Comparison of ENCODE assay signal across 28 cellular contexts in genomic region chr13:52096748-52097147, GRCh38. TPM values are rescaled to one million over a fixed set of nuclear protein-coding genes. Genes with fewer than 3 reads are reported as not detected.
"Had no signal": no experiment of that assay in that cellular context is flagged by ENCODE, and none has a peak within 500 bp of the region (broad histone marks: within the 10 kb centered on the region; RNA-seq: fewer than 3 reads in every experiment).

No MANE protein-coding gene starts in this region.

- H3K36me3 ChIP-seq: colonic mucosa, esophagus squamous epithelium, gastrocnemius medialis, heart right ventricle, left lung, lower lobe of right lung had no signal

- H3K9me3 ChIP-seq: colonic mucosa, esophagus squamous epithelium, gastrocnemius medialis, heart right ventricle, left lung, lower lobe of right lung, mucosa of descending colon had no signal

- H3K27me3 ChIP-seq: colonic mucosa, esophagus squamous epithelium, gastrocnemius medialis, heart right ventricle, left lung had no signal

- ATAC-seq: effector memory CD8-positive, alpha-beta T cell; esophagus mucosa; gastrocnemius medialis; heart right ventricle; left cardiac atrium; left lung; left ventricle myocardium superior; lower lobe of right lung; mucosa of descending colon had no signal

- FAIRE-seq: endometrium, islet of Langerhans, keratinocyte had no signal

- H3K4me3 ChIP-seq: colonic mucosa, esophagus squamous epithelium, gastrocnemius medialis, heart right ventricle, left lung, lower lobe of right lung, mucosa of descending colon had no signal

- H3K27ac ChIP-seq: colonic mucosa, epithelial cell of prostate, esophagus squamous epithelium, gastrocnemius medialis, heart right ventricle, left lung, lower lobe of right lung had no signal

- DNase-seq: colonic mucosa; cortex of kidney; effector CD8-positive, alpha-beta T cell; effector memory CD8-positive, alpha-beta T cell; endodermal cell; erythroblast; esophagus squamous epithelium; foreskin fibroblast; foreskin melanocyte; gastrocnemius medialis; glutamatergic neuron; head of caudate nucleus; heart right ventricle; hippocampal formation; left cardiac atrium; left lung; left ventricle myocardium superior; lower lobe of right lung; mesenchymal stem cell; mucosa of descending colon; naive B cell had no signal

- H3K4me1 ChIP-seq: colonic mucosa, esophagus squamous epithelium, gastrocnemius medialis, heart right ventricle, left lung, lower lobe of right lung had no signal

RNA-seq across cellular contexts. Expression of gene NEK5, which starts 32.1 kb away (rescaled TPM):
- total RNA-seq: mesenteric fat pad, myocyte had no signal
